8 cellular contexts compared by ENCODE assay signal in the genomic region with DNA sequence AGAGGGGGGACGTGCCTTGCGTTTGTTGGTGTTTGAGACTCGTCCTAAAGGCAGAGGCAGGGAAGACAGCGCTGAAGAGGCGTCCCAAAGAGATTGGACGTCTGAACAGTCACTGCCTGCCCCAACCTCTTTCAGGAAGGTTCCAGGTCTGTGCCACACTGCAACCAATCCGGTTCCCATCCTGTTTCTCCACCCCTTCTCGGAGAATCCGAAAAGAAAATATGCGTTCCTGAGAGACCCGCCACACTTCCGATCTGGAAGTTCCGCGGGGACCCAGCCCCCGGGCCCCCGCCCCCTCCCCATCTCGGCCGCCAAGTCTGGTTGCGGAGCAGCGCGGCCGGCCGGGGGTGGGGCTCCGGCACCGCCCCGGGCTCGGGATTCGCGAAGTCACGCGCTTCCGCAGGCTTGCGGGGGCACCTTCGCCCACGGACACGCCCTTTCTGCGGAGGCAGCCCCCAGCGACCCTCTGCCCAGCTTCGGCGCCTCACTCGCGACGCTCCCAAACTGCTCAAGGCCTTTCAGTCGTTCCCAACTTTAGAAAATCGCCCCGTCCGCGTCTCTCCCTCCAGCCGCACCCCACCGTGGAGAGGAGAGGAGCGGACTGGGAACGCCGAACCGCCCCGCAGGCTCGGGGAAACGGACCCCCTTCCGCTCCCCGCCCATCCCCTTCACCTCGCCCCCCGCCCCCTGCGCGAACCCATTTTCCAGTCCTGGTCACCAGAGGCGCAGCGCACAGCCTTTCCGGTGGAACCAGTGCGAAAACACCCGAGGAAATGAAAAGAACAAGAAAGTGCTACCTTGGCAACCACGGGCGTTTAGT.
DNase-seq lines count a peak whose midpoint lies in the region; ATAC-seq and TF ChIP-seq lines count a peak whose summit lies in the region.

No MANE protein-coding gene starts in this region.

- no peaks in the 10 kb centered on the region; the same call in 1 of the 2 replicates for H3K9me2 ChIP-seq in PC-9 (ENCODE audit: insufficient read depth)

- H3K36me3 ChIP-seq in PC-9 (ENCODE audit: low read depth) (no peaks in the 10 kb centered on the region), duodenal mucosa (ENCODE audit: control insufficient read depth in 1 of 2, insufficient read depth in 2 of 2, low read length in 2 of 2) (no peaks in the 10 kb centered on the region), mesodermal cell (ENCODE audit: control insufficient read depth, insufficient read depth, low read length) (no peaks in the 10 kb centered on the region)

- no peaks in the 10 kb centered on the region for H3K79me2 ChIP-seq in PC-9 (ENCODE audit: low read depth)

- peak overlapping the region; percentile 80 for H3K4me2 ChIP-seq in PC-9

- peak overlapping the region; percentile 95 for H2AFZ ChIP-seq in PC-9

- H3F3A ChIP-seq in PC-9 (ENCODE audit: insufficient read depth, low read depth), result no peaks in the 10 kb centered on the region

- no TSS peak for BruUV-seq in PC-9 (replicated peaks; lab: Mats Ljungman, UMichigan)

- H3K27me3 ChIP-seq in PC-9 (ENCODE audit: insufficient read depth, low read depth) (no peaks in the 10 kb centered on the region), duodenal mucosa (ENCODE audit: control insufficient read depth in 1 of 2, insufficient read depth in 2 of 2, low read length in 2 of 2) (peaks cover 49 to 74% of the 10 kb centered on the region in 2 donors)

- WGBS in mesodermal cell (ENCODE audit: insufficient coverage in 2 of 2), 2 experiments, result 1 to 2% methylated on average over 45 to 56 of the region's 70 CpGs

- POLR2A ChIA-PET in PC-9 (lab: Charles Lee; ENCODE audit: unreplicated experiment) (no interaction called here), GM10248 (lab: Yijun Ruan, JAX) (no interaction called here)

- ATAC-seq in GM18870 (IDR thresholded peaks at IDR 0.05; ENCODE audit: unreplicated experiment), result no peak
- ATAC-seq in GM18520 (IDR thresholded peaks at IDR 0.05; ENCODE audit: unreplicated experiment), result no peak

- intact Hi-C loops in PC-9 (cut with micrococcal nuclease; ENCODE audit: unreplicated experiment), result loop anchor here (5.0 kb wide), 2 partner anchors 43 to 108 kb away; no protein-coding TSS in a partner anchor

- no peak overlapping the region for H3K27ac ChIP-seq in PC-9
- H3K27ac ChIP-seq in duodenal mucosa (ENCODE audit: low read depth, low read length), result no peak overlapping the region
- H3K27ac ChIP-seq in mesodermal cell (ENCODE audit: low read depth, low read length, severe bottlenecking), result no peak overlapping the region

- TF ChIP-seq CTCF in PC-9 (conservative IDR thresholded peaks at IDR 0.05), result no peak
- no peak for TF ChIP-seq CTCF in GM10248 (IDR thresholded peaks at IDR 0.05; ENCODE audit: control extremely low read depth, extremely low read depth, low read depth, missing control alignments)

- H3K4me3 ChIP-seq in PC-9 (peak overlapping the region; percentile 62), duodenal mucosa (ENCODE audit: low read depth in 1 of 2, low read length in 2 of 2) (peak overlapping the region; percentile 30 to 48), mesodermal cell (ENCODE audit: extremely low read depth, insufficient read depth, low read length, poor library complexity, severe bottlenecking) (peak overlapping the region; percentile 55)

- H4K20me1 ChIP-seq in PC-9 (ENCODE audit: insufficient read depth), result no peaks in the 10 kb centered on the region

- no peak overlapping the region for H3K9ac ChIP-seq in duodenal mucosa (ENCODE audit: low read depth in 1 of 2, low read length in 2 of 2)

- DNase-seq in COLO668 (lab: John Stamatoyannopoulos, UW; ENCODE audit: unreplicated experiment) (peak; percentile 38), PC-9 (no peak), NCI-H345 (lab: John Stamatoyannopoulos, UW) (no peak), GM10248 (ENCODE audit: extremely low spot score) (no peak)

- H3K9me3 ChIP-seq in PC-9 (ENCODE audit: insufficient read depth, low read depth) (no peaks in the 10 kb centered on the region), duodenal mucosa (ENCODE audit: control insufficient read depth in 1 of 2, low read length in 2 of 2) (no peaks in the 10 kb centered on the region), mesodermal cell (ENCODE audit: control insufficient read depth, low read length) (no peaks in the 10 kb centered on the region)

- CTCF ChIA-PET in PC-9 (lab: Charles Lee) (interaction anchor here (0.7 to 0.9 kb wide), 2 partner anchors 84 to 423 kb away, joined by 4 to 5 read pairs; no protein-coding TSS in a partner anchor), GM10248 (lab: Yijun Ruan, JAX) (interaction anchor here (1.6 kb wide), 1 partner anchor 21 kb away, joined by 4 read pairs; no protein-coding TSS in a partner anchor)

- H3K4me1 ChIP-seq in PC-9 (replicated peaks; ENCODE audit: insufficient read depth) (no peaks in the 10 kb centered on the region), duodenal mucosa (ENCODE audit: control insufficient read depth in 1 of 2, insufficient read depth in 2 of 2, low read length in 2 of 2) (peaks cover 4 to 11% of the 10 kb centered on the region in 2 donors), mesodermal cell (ENCODE audit: control insufficient read depth, insufficient read depth, low read length, poor library complexity, severe bottlenecking) (no peaks in the 10 kb centered on the region)
